Comparison of ENCODE assay signal across 8 cellular contexts in genomic region chrX:81121513-81122363, GRCh38.
DNase-seq lines count a peak whose midpoint lies in the region; ATAC-seq, FAIRE-seq and TF ChIP-seq lines count a peak whose summit lies in the region.

No MANE protein-coding gene starts in this region.

- H3K27ac ChIP-seq in endothelial cell of umbilical vein (ENCODE audit: insufficient read depth, low read depth, low read length) (no peak overlapping the region), mesodermal cell (ENCODE audit: low read depth, low read length, severe bottlenecking) (peak overlapping the region; percentile 64)

- intact Hi-C loops in endothelial cell of umbilical vein (cut with micrococcal nuclease) = loop anchor here (1.0 to 2.0 kb wide), 2 partner anchors 81 to 311 kb away; partner anchors contain the start of gene SH3BGRL

- H3K4me1 ChIP-seq in BE2C (no peaks in the 10 kb centered on the region), endothelial cell of umbilical vein (ENCODE audit: control insufficient read depth, extremely low read depth, insufficient read depth, low read length) (peaks cover 5% of the 10 kb centered on the region), mesodermal cell (ENCODE audit: control insufficient read depth, insufficient read depth, low read length, poor library complexity, severe bottlenecking) (no peaks in the 10 kb centered on the region)

- H3K4me3 ChIP-seq in BE2C (ENCODE audit: low read depth, low read length) (peak overlapping the region; percentile 82), endothelial cell of umbilical vein (replicated peaks in 1 of 3; ENCODE audit: insufficient read depth in 1 of 3, low read depth in 1 of 3, low read length in 3 of 3) (peak overlapping the region; percentile 44 to 88 (median 48)), mesodermal cell (ENCODE audit: extremely low read depth, insufficient read depth, low read length, poor library complexity, severe bottlenecking) (peak overlapping the region; percentile 46)

- CTCF ChIA-PET in endothelial cell of umbilical vein (lab: Charles Lee) = interaction anchor here (1.2 to 2.4 kb wide), 4 partner anchors 74 to 312 kb away, joined by 4 to 6 read pairs (median 5); partner anchors contain the start of genes BRWD3, HMGN5 and SH3BGRL

- H3K9ac ChIP-seq in endothelial cell of umbilical vein (replicated peaks; ENCODE audit: extremely low read depth, insufficient read depth, low read length) = peak overlapping the region; percentile 70

- ATAC-seq in HG03442 (IDR thresholded peaks at IDR 0.05; ENCODE audit: unreplicated experiment) = peak; percentile 98

- FAIRE-seq in endothelial cell of umbilical vein (lab: Jason Lieb, UNC) = peak; percentile 96

- TF ChIP-seq POLR2A in endothelial cell of umbilical vein (IDR thresholded peaks at IDR 0.05; ENCODE audit: low read depth, low read length) = no peak

- TF ChIP-seq CTCF in BE2C (IDR thresholded peaks at IDR 0.05; ENCODE audit: low read depth, low read length) (no peak), endothelial cell of umbilical vein (IDR thresholded peaks at IDR 0.05; ENCODE audit: extremely low read depth in 1 of 2, insufficient read depth in 1 of 2, low read depth in 1 of 2, low read length in 2 of 2) (no peak)

- no peaks in the 10 kb centered on the region for H3K9me1 ChIP-seq in endothelial cell of umbilical vein (replicated peaks; ENCODE audit: control insufficient read depth, extremely low read depth, insufficient read depth, low read length)

- POLR2A ChIA-PET in endothelial cell of umbilical vein (lab: Charles Lee) = no interaction called here

- H3K9me3 ChIP-seq in BE2C = no peaks in the 10 kb centered on the region
- H3K9me3 ChIP-seq in endothelial cell of umbilical vein (replicated peaks; ENCODE audit: control insufficient read depth, insufficient read depth, low read length) = no peaks in the 10 kb centered on the region
- H3K9me3 ChIP-seq in mesodermal cell (ENCODE audit: control insufficient read depth, low read length) = no peaks in the 10 kb centered on the region

- peak overlapping the region; percentile 94 for H3K4me2 ChIP-seq in endothelial cell of umbilical vein (ENCODE audit: insufficient read depth, low read length)

- DNase-seq in BE2C = peak; percentile 85
- peak; percentile 38 for DNase-seq in GM19240 (ENCODE audit: insufficient read length, low spot score)
- DNase-seq in NOMO-1 treated with dmso at 0.1 percent for 144 hours (lab: John Stamatoyannopoulos, UW; ENCODE audit: unreplicated experiment) = peak; percentile 59
- peak; percentile 57 for DNase-seq in activated CD8-positive, alpha-beta memory T cell treated with anti-CD3 and anti-CD28 coated beads, Interleukin-2, amount 50 U/mL, for 24 hours (ENCODE audit: extremely low read depth)
- DNase-seq in endothelial cell of umbilical vein (ENCODE audit: low read depth, low spot score) = peak; percentile 95
- peak; percentile 69 for DNase-seq in stimulated activated CD8-positive, alpha-beta memory T cell treated with anti-CD3 and anti-CD28 coated beads, Interleukin-15, amount 100 ng/mL, for 1 hour (ENCODE audit: low read depth)

- H3K27me3 ChIP-seq in BE2C (peaks cover 12% of the 10 kb centered on the region), endothelial cell of umbilical vein (ENCODE audit: control insufficient read depth in 2 of 2, insufficient read depth in 2 of 2, low read length in 2 of 2) (peaks cover 2 to 12% of the 10 kb centered on the region in 2 experiments)

- H3K36me3 ChIP-seq in BE2C = no peaks in the 10 kb centered on the region
- H3K36me3 ChIP-seq in endothelial cell of umbilical vein (ENCODE audit: control insufficient read depth in 2 of 2, extremely low read depth in 1 of 2, insufficient read depth in 2 of 2, low read length in 2 of 2) = no peaks in the 10 kb centered on the region
- no peaks in the 10 kb centered on the region for H3K36me3 ChIP-seq in mesodermal cell (ENCODE audit: control insufficient read depth, insufficient read depth, low read length)

- BruUV-seq in endothelial cell of umbilical vein (replicated peaks; lab: Mats Ljungman, UMichigan) = no TSS peak

- no peaks in the 10 kb centered on the region for H4K20me1 ChIP-seq in endothelial cell of umbilical vein (replicated peaks; ENCODE audit: control insufficient read depth, extremely low read depth, insufficient read depth, low read length)

- 2 to 4% methylated on average over 6 to 25 of the region's 34 CpGs for WGBS in mesodermal cell (ENCODE audit: insufficient coverage in 2 of 2), 2 experiments

- peak overlapping the region; percentile 92 for H2AFZ ChIP-seq in endothelial cell of umbilical vein (ENCODE audit: low read depth, low read length)

- H3K79me2 ChIP-seq in endothelial cell of umbilical vein (ENCODE audit: control insufficient read depth, insufficient read depth, low read length) = no peaks in the 10 kb centered on the region

- dilution Hi-C loops in endothelial cell of umbilical vein (cut with MboI; ENCODE audit: extremely low pct_ligation_motif_present, low sequenced_read_pairs) = no loop called here

TF ChIP-seq in endothelial cell of umbilical vein, 7 proteins besides CTCF, POLR2A, EP300 and RAD21:
- TF ChIP-seq MAX (IDR thresholded peaks at IDR 0.05; ENCODE audit: insufficient read depth, insufficient read length) (no peak), EZH2 (IDR thresholded peaks at IDR 0.05; ENCODE audit: borderline replicate concordance, low read depth, low read length, severe bottlenecking) (no peak), MYC (IDR thresholded peaks at IDR 0.05; ENCODE audit: low read depth, low read length) (no peak), GATA2 (IDR thresholded peaks at IDR 0.05; ENCODE audit: insufficient read depth, insufficient read length, low read depth, low read length) (no peak)

Comparison
In these comparisons a context has a peak if more than half of its experiments do, and no peak if none do; other contexts are left out.
1. DNase-seq: peak in every context shown above with its lines; median percentile 95 in endothelial cell of umbilical vein; 85 in BE2C; 69 in stimulated activated CD8-positive, alpha-beta memory T cell treated with anti-CD3 and anti-CD28 coated beads, Interleukin-15, amount 100 ng/mL, for 1 hour; 59 in NOMO-1 treated with dmso at 0.1 percent for 144 hours; 57 in activated CD8-positive, alpha-beta memory T cell treated with anti-CD3 and anti-CD28 coated beads, Interleukin-2, amount 50 U/mL, for 24 hours; 38 in GM19240.